Comparison of ENCODE assay signal across 7 cellular contexts in the genomic region with DNA sequence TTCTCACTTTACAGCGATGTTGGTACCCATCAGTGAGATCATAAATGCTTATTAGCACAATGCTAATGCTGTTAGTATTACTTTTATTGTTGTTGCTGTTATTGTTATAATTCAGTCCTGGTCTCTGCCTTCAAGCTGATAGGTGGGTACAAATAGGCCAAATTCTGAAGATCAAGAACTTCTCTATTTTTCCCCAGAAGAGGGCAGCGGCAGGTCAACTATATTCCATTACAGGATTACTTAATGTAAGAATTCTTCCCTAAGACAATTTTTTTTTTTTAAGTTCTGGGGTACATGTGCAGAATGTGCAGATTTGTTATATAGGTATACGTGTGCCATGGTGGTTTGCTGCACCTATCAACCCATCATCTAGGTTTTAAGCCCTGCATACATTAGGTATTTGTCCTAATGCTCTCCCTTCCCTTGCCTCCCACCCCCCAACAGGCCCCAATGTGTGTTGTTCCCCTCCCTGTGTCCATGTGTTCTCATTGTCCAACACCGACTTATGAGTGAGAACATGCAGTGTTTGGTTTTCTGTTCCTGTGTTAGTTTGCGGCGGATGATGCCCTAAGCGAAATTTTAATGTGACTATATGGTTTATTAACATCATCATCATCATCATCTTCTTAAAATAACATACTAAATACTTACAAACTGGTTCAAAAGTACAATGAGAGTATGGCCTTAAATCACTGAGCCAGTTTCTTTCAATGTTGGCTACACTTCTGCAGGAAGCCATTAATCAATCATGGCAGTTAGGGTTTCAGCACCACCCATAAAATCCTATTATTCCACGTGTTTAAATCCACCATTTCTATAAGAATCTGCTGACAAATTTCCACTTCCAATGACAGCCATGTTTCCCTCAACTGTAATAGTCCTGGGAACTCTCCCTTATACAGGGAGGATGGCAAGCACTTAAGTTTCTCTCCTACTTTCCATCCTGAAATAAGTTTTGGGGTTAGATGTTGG. TPM values are rescaled to one million over a fixed set of nuclear protein-coding genes. Genes with fewer than 3 reads are reported as not detected.
DNase-seq lines count a peak whose midpoint lies in the region; ATAC-seq and TF ChIP-seq lines count a peak whose summit lies in the region.

No MANE protein-coding gene starts in this region.

- TF ChIP-seq EP300 in tibial nerve (IDR thresholded peaks at IDR 0.05), result no peak

- H3K4me3 ChIP-seq in RWPE2 (ENCODE audit: severe bottlenecking) (no peak overlapping the region), fibroblast of villous mesenchyme (ENCODE audit: low read depth, low read length) (no peak overlapping the region), tibial nerve (no peak overlapping the region)

- H3K4me1 Mint-ChIP-seq in Calu3 (ENCODE audit: low read depth, unreplicated experiment), result peaks cover 2% of the 10 kb centered on the region

- no peak overlapping the region for H3K27ac Mint-ChIP-seq in Calu3 (ENCODE audit: unreplicated experiment)

- WGBS in tibial nerve, 2 donors, result 76 to 77% methylated on average over 8 of the region's 8 CpGs

- CTCF ChIA-PET in Calu3 (lab: Charles Lee), result interaction anchor here (0.6 to 1.1 kb wide), 4 partner anchors 12 to 98 kb away, joined by 3 to 10 read pairs (median 5); no protein-coding TSS in a partner anchor

- DNase-seq in Calu3 (peak; percentile 56), HCEC 1CT (peak; percentile 53), RWPE2 (ENCODE audit: low spot score) (no peak), fibroblast of villous mesenchyme (ENCODE audit: low read depth) (peak; percentile 69), tibial nerve (ENCODE audit: low spot score in 2 of 2) (peak in 1 of 2 donors; percentile 64), omental fat pad (ENCODE audit: low spot score) (no peak), epidermal melanocyte (ENCODE audit: insufficient read length, low spot score) (no peak)

- peaks cover 20% of the 10 kb centered on the region for H3K36me3 Mint-ChIP-seq in Calu3 (ENCODE audit: insufficient read depth, unreplicated experiment)

- TF ChIP-seq CTCF in Calu3 (IDR thresholded peaks at IDR 0.05; ENCODE audit: unreplicated experiment), result peak; percentile 59
- TF ChIP-seq CTCF in RWPE2 (IDR thresholded peaks at IDR 0.05; ENCODE audit: poor library complexity, severe bottlenecking), result peak; percentile 77
- peak; percentile 31 for TF ChIP-seq CTCF in fibroblast of villous mesenchyme (IDR thresholded peaks at IDR 0.05; ENCODE audit: insufficient read depth, low read depth, low read length)
- peak in 3 of 5 experiments; percentile 34 to 48 (median 37) for TF ChIP-seq CTCF in tibial nerve (IDR thresholded peaks at IDR 0.05)
- TF ChIP-seq CTCF in omental fat pad (IDR thresholded peaks at IDR 0.05), result no peak

- no peaks in the 10 kb centered on the region for H3K27me3 Mint-ChIP-seq in Calu3 (ENCODE audit: unreplicated experiment)

- intact Hi-C loops in Calu3 (cut with micrococcal nuclease; ENCODE audit: unreplicated experiment), result loop anchor here (1.0 to 10.0 kb wide), 5 partner anchors 63 to 338 kb away; no protein-coding TSS in a partner anchor

- no peaks in the 10 kb centered on the region for H3K9me3 ChIP-seq in RWPE2 (ENCODE audit: severe bottlenecking)
- no peaks in the 10 kb centered on the region for H3K9me3 ChIP-seq in tibial nerve

- BruUV-seq in Calu3 (replicated peaks; lab: Mats Ljungman, UMichigan), result no TSS peak

- ATAC-seq in RWPE2 (ENCODE audit: low read depth) (peak; percentile 42; the same call in 1 of the 3 replicates), omental fat pad (ENCODE audit: low FRiP score) (no peak)

- H3K36me3 ChIP-seq in RWPE2 (ENCODE audit: low read depth) (0 out of 2 replicates have a peak, but pooled peaks cover 3% of the 10 kb centered on the region), tibial nerve (peaks cover 0 to 43% (median 4%) of the 10 kb centered on the region in 3 donors)

- no peak overlapping the region for H3K4me3 Mint-ChIP-seq in Calu3 (ENCODE audit: low read depth, unreplicated experiment)

- TF ChIP-seq POLR2A in tibial nerve (IDR thresholded peaks at IDR 0.05), result no peak

- no peaks in the 10 kb centered on the region for H3K9me3 Mint-ChIP-seq in Calu3 (ENCODE audit: low read depth, unreplicated experiment)

- no peak overlapping the region for H3K27ac ChIP-seq in RWPE2 (ENCODE audit: poor library complexity, severe bottlenecking)
- no peak overlapping the region for H3K27ac ChIP-seq in tibial nerve

- H3K27me3 ChIP-seq in RWPE2 (ENCODE audit: insufficient read depth, poor library complexity, severe bottlenecking) (no peaks in the 10 kb centered on the region), tibial nerve (peaks cover 0 to 2% of the 10 kb centered on the region in 2 donors)

- H3K4me1 ChIP-seq in RWPE2 (ENCODE audit: insufficient read depth, poor library complexity, severe bottlenecking) (no peaks in the 10 kb centered on the region), tibial nerve (no peaks in the 10 kb centered on the region)

RNA-seq across cellular contexts. Expression of a gene that starts 19.2 kb away (rescaled TPM):
- total RNA-seq in Calu3 (2022), result 22.0 and 24.2 TPM in 2 replicates
- 7.3 and 7.7 TPM in 2 replicates for total RNA-seq in fibroblast of villous mesenchyme
- 10 to 100 TPM; 25.1 to 51.6 (median 35.6) TPM for total RNA-seq in tibial nerve
- total RNA-seq in omental fat pad, result 100 to 1,000 TPM in 2 of 4 donors, 10 to 100 TPM in 2; 48.8 to 195 (median 96.0) TPM

RNA-seq across cellular contexts. Expression of a gene that starts 39.3 kb away (rescaled TPM):
- 0.64 and 0.71 TPM in 2 replicates for total RNA-seq in Calu3 (2022)
- 0.86 and 0.97 TPM in 2 replicates for total RNA-seq in fibroblast of villous mesenchyme
- total RNA-seq in tibial nerve, result 1 to 10 TPM in 3 of 4 donors, under 1 TPM in 1; 0.39 to 3.6 (median 1.6) TPM
- 1 to 10 TPM in 1 of 4 donors, under 1 TPM in 3; 0.19 to 1.1 (median 0.43) TPM for total RNA-seq in omental fat pad

Comparison
In these comparisons a context has a peak if more than half of its experiments do, and no peak if none do; other contexts are left out.
1. DNase-seq: peak in Calu3 (single experiment), HCEC 1CT (single experiment) and fibroblast of villous mesenchyme (single experiment); none in RWPE2 (single experiment), omental fat pad (single experiment) and epidermal melanocyte (single experiment).
2. CTCF ChIP-seq: peak in Calu3 (single experiment), RWPE2 (single experiment), fibroblast of villous mesenchyme (single experiment) and tibial nerve (3 of 5); none in omental fat pad (0 of 3).